13 cellular contexts compared by ENCODE assay signal in genomic region chr9:5593904-5594303, GRCh38. TPM values are rescaled to one million over a fixed set of nuclear protein-coding genes. Genes with fewer than 3 reads are reported as not detected.
DNase-seq lines count a peak whose midpoint lies in the region; ATAC-seq, FAIRE-seq and TF ChIP-seq lines count a peak whose summit lies in the region.
"Had no signal": no experiment of that assay in that cellular context is flagged by ENCODE, and none has a peak within 500 bp of the region (broad histone marks: within the 10 kb centered on the region; RNA-seq: fewer than 3 reads in every experiment).

No MANE protein-coding gene starts in this region.

- H3K36me3 ChIP-seq in CD8-positive, alpha-beta T cell (ENCODE audit: insufficient read depth, low read length) = no peaks in the 10 kb centered on the region

- DNase-seq in GM18507 (ENCODE audit: extremely low spot score, insufficient read length, low read depth) = peak; percentile 46
- peak; percentile 69 for DNase-seq in RPMI8226
- no peak for DNase-seq in progenitor cell of endocrine pancreas (ENCODE audit: low spot score, unreplicated experiment)
- DNase-seq in CD8-positive, alpha-beta T cell = no peak
- no peak for DNase-seq in NCI-H146 treated with DMSO at 0.1 percent for 48 hours (lab: John Stamatoyannopoulos, UW; ENCODE audit: unreplicated experiment)
- DNase-seq in AG08396 (ENCODE audit: low spot score) = no peak
- DNase-seq: Calu3, H7, mesenchymal stem cell, NCI-H2029 had no signal

- H3K27ac Mint-ChIP-seq in progenitor cell of endocrine pancreas = no peak overlapping the region
- no peak overlapping the region for H3K27ac Mint-ChIP-seq in CD8-positive, alpha-beta T cell

- no peaks in the 10 kb centered on the region for H3K27me3 ChIP-seq in CD8-positive, alpha-beta T cell (ENCODE audit: insufficient read depth, low read length)

- no peaks in the 10 kb centered on the region for H3K4me1 ChIP-seq in CD8-positive, alpha-beta T cell (ENCODE audit: insufficient read depth, low read length)

- ATAC-seq in GM21381 (IDR thresholded peaks at IDR 0.05; ENCODE audit: unreplicated experiment) (peak; percentile 53), HG03095 (IDR thresholded peaks at IDR 0.05; ENCODE audit: unreplicated experiment) (peak; percentile 71)
- no peak for ATAC-seq in CD8-positive, alpha-beta T cell

- no peaks in the 10 kb centered on the region for H3K27me3 Mint-ChIP-seq in progenitor cell of endocrine pancreas
- no peaks in the 10 kb centered on the region for H3K27me3 Mint-ChIP-seq in CD8-positive, alpha-beta T cell (ENCODE audit: low read depth)

- intact Hi-C loops in CD8-positive, alpha-beta T cell (cut with DNase I, micrococcal nuclease) = loop anchor here (5.0 to 10.0 kb wide), 3 partner anchors 33 to 609 kb away; partner anchors contain the start of genes JAK2 (in 1 of the 2) and RIC1 (in 1 of the 2)

- peak; percentile 97 for FAIRE-seq in GM18507 (lab: Jason Lieb, UNC)
- FAIRE-seq: bronchial epithelial cell had no signal

- H3K9me3 Mint-ChIP-seq in progenitor cell of endocrine pancreas (ENCODE audit: low read depth) = no peaks in the 10 kb centered on the region
- H3K9me3 Mint-ChIP-seq in CD8-positive, alpha-beta T cell = no peaks in the 10 kb centered on the region

- no peak overlapping the region for H3K4me3 Mint-ChIP-seq in progenitor cell of endocrine pancreas (ENCODE audit: low read depth)
- no peak overlapping the region for H3K4me3 Mint-ChIP-seq in CD8-positive, alpha-beta T cell

- H3K9me3 ChIP-seq in CD8-positive, alpha-beta T cell (ENCODE audit: low read length) = no peaks in the 10 kb centered on the region

- POLR2A ChIA-PET in CD8-positive, alpha-beta T cell (lab: Charles Lee) = no interaction called here

- H3K36me3 Mint-ChIP-seq in progenitor cell of endocrine pancreas (ENCODE audit: insufficient read depth) = no peaks in the 10 kb centered on the region
- no peaks in the 10 kb centered on the region for H3K36me3 Mint-ChIP-seq in CD8-positive, alpha-beta T cell

- TF ChIP-seq CTCF in progenitor cell of endocrine pancreas (IDR thresholded peaks at IDR 0.05; ENCODE audit: unreplicated experiment) = no peak
- no peak for TF ChIP-seq CTCF in CD8-positive, alpha-beta T cell (IDR thresholded peaks at IDR 0.05)

- CTCF ChIA-PET in CD8-positive, alpha-beta T cell (lab: Charles Lee) = interaction anchor here (1.3 kb wide), 1 partner anchor 143 kb away, joined by 8 read pairs; the partner anchor contains the start of gene CD274

- H3K27ac ChIP-seq in CD8-positive, alpha-beta T cell (ENCODE audit: low read depth, low read length) = no peak overlapping the region

- no peak overlapping the region for H3K4me3 ChIP-seq in CD8-positive, alpha-beta T cell (ENCODE audit: low read depth, low read length)

- H3K4me1 Mint-ChIP-seq in progenitor cell of endocrine pancreas (ENCODE audit: low read depth) = peaks cover 5% of the 10 kb centered on the region
- peaks cover 6% of the 10 kb centered on the region for H3K4me1 Mint-ChIP-seq in CD8-positive, alpha-beta T cell (ENCODE audit: low read depth)

RNA-seq across cellular contexts. Expression of gene RIC1, which starts 35.0 kb away (rescaled TPM):
- 24.2 and 25.1 TPM in 2 replicates for total RNA-seq in progenitor cell of endocrine pancreas
- total RNA-seq in CD8-positive, alpha-beta T cell = 10 to 100 TPM; 17.0 to 17.4 TPM

Comparison
In these comparisons a context has a peak if more than half of its experiments do, and no peak if none do; other contexts are left out.
1. DNase-seq: peak in GM18507 (single experiment) and RPMI8226 (single experiment); none in progenitor cell of endocrine pancreas (single experiment), CD8-positive, alpha-beta T cell (0 of 7), NCI-H146 treated with DMSO at 0.1 percent for 48 hours (single experiment) and AG08396 (single experiment).